14 cellular contexts compared by ENCODE assay signal in the genomic region with DNA sequence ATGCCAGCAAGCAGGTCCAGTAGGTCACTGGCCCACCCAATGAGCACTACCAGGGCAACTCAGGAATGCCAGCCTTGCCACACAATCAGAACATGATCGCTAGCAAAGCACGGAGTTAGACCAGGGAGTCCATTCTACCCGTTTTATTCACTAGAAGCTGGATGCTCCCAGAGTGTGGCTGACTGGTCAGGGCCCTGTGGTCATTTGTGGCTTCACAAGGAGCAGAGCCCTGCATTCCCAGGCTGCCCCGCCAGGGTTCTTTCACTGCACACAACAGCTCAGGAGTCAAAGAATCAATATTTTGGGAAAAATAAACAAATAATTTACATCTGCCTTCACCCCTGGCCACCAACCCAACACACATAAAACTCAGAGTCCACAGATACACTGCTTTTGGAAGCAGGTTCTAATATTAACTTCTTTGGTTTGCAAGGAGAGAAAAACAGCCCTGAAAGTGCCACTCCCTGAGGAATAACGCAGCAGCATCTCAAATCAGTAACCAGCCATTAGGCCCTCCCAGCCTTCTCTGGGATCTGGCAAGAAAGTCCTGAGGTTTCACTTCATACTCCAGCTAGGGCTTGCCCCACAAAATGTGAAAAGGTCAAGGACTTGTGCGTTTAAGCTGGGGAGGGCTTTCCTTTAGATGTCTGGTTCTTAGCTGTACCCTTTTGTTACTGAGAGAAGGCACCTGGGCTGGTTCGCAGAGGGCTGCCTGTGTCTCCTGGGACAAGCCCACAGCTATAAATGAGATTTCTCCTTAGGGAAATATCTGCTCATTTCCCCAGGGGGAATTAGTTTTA. TPM values are rescaled to one million over a fixed set of nuclear protein-coding genes. Genes with fewer than 3 reads are reported as not detected.
DNase-seq lines count a peak whose midpoint lies in the region; ATAC-seq and TF ChIP-seq lines count a peak whose summit lies in the region.
"Had no signal": no experiment of that assay in that cellular context is flagged by ENCODE, and none has a peak within 500 bp of the region (broad histone marks: within the 10 kb centered on the region; RNA-seq: fewer than 3 reads in every experiment).

No MANE protein-coding gene starts in this region.

- ATAC-seq in HG02623 (IDR thresholded peaks at IDR 0.05; ENCODE audit: unreplicated experiment) (no peak), SK-N-SH treated with all-trans-retinoic acid at 6 μM for 48 hours (no peak)
- ATAC-seq: gastrocnemius medialis had no signal

- H3K9me2 ChIP-seq in Karpas-422 (replicated peaks; ENCODE audit: insufficient read depth, low read length) (no peaks in the 10 kb centered on the region), PC-9 (ENCODE audit: insufficient read depth) (no peaks in the 10 kb centered on the region)

- CTCF ChIA-PET in PC-9 (lab: Charles Lee): no interaction called here

- peak overlapping the region; percentile 58 to 87 (median 69) for H3K4me2 ChIP-seq in BLaER1 treated with 17β-estradiol and CSF1 and Interleukin-3, amounts not matched to agents 10 nM and 100 nM
- H3K4me2 ChIP-seq in Karpas-422 (ENCODE audit: low read depth, low read length, poor library complexity, severe bottlenecking): peak overlapping the region; percentile 32
- H3K4me2 ChIP-seq in osteoblast (ENCODE audit: insufficient read depth, low read length): peak overlapping the region; percentile 9
- H3K4me2 ChIP-seq in PC-9: no peak overlapping the region

- TF ChIP-seq CTCF in coronary artery (IDR thresholded peaks at IDR 0.05): no peak
- TF ChIP-seq CTCF in osteoblast (IDR thresholded peaks at IDR 0.05; ENCODE audit: extremely low read depth, low read depth, low read length): no peak
- TF ChIP-seq CTCF in PC-9 (conservative IDR thresholded peaks at IDR 0.05): no peak

- no TSS peak for BruUV-seq in PC-9 (replicated peaks; lab: Mats Ljungman, UMichigan)

- H3K4me1 ChIP-seq in BLaER1 treated with 17β-estradiol and CSF1 and Interleukin-3, amounts not matched to agents 10 nM and 100 nM: peaks cover 71 to 97% (median 90%) of the 10 kb centered on the region in 10 experiments
- peaks cover 100% of the 10 kb centered on the region for H3K4me1 ChIP-seq in Karpas-422 (ENCODE audit: low read length)
- H3K4me1 ChIP-seq in osteoblast (ENCODE audit: insufficient read depth, low read length): peaks cover 46% of the 10 kb centered on the region
- H3K4me1 ChIP-seq in PC-9 (replicated peaks; ENCODE audit: insufficient read depth): peaks cover 31% of the 10 kb centered on the region

- H4K20me1 ChIP-seq in BLaER1 treated with 17β-estradiol and CSF1 and Interleukin-3, amounts not matched to agents 10 nM and 100 nM: peaks cover 53 to 100% (median 93%) of the 10 kb centered on the region in 11 experiments; a peak in 21 of 22 replicates
- peaks cover 90% of the 10 kb centered on the region for H4K20me1 ChIP-seq in Karpas-422 (ENCODE audit: insufficient read depth, low read depth, low read length)
- H4K20me1 ChIP-seq in osteoblast (ENCODE audit: insufficient read depth, low read length): peaks cover 50% of the 10 kb centered on the region
- H4K20me1 ChIP-seq in PC-9 (ENCODE audit: insufficient read depth): peaks cover 22% of the 10 kb centered on the region; the same call in 1 of the 2 replicates

- peak overlapping the region in 10 of 11 experiments; percentile 11 to 60 (median 39); a peak in 17 of 22 replicates for H3K27ac ChIP-seq in BLaER1 treated with 17β-estradiol and CSF1 and Interleukin-3, amounts not matched to agents 10 nM and 100 nM
- H3K27ac ChIP-seq in Karpas-422 (ENCODE audit: low read length): peak overlapping the region; percentile 66
- H3K27ac ChIP-seq in coronary artery: peak overlapping the region; percentile 48 to 50
- H3K27ac ChIP-seq in osteoblast (ENCODE audit: low read depth, low read length): no peak overlapping the region
- H3K27ac ChIP-seq in PC-9: no peak overlapping the region

- POLR2A ChIA-PET in PC-9 (lab: Charles Lee; ENCODE audit: unreplicated experiment): no interaction called here

- DNase-seq in Karpas-422 (no peak), coronary artery (ENCODE audit: low spot score) (no peak), osteoblast (ENCODE audit: insufficient read length, low spot score, missing footprints) (no peak), HuH-7 (ENCODE audit: low spot score) (no peak), PC-9 (no peak)
- DNase-seq: activated CD4-positive, CD25-positive, alpha-beta regulatory T cell; activated naive CD4-positive, alpha-beta T cell treated with anti-CD3 and anti-CD28 coated beads, Interleukin-2, amount 10 ng/mL, durations not matched to agents 7 days and 5 days; cortex of kidney; gastrocnemius medialis; NCI-H524 treated with DMSO at 0.1 percent for 48 hours; SHP77 treated with DMSO at 0.1 percent for 48 hours had no signal

- intact Hi-C loops in PC-9 (cut with micrococcal nuclease; ENCODE audit: unreplicated experiment): no loop called here

- H3K36me3 ChIP-seq in BLaER1 treated with 17β-estradiol and CSF1 and Interleukin-3, amounts not matched to agents 10 nM and 100 nM: peaks cover 5 to 30% (median 14%) of the 10 kb centered on the region in 11 experiments; a peak in 21 of 22 replicates
- H3K36me3 ChIP-seq in Karpas-422 (ENCODE audit: insufficient read depth, low read length) (peaks cover 31% of the 10 kb centered on the region; the same call in 1 of the 2 replicates), osteoblast (ENCODE audit: insufficient read depth, low read length) (peaks cover 5% of the 10 kb centered on the region), PC-9 (ENCODE audit: low read depth) (no peaks in the 10 kb centered on the region)

- no peak overlapping the region for H2AFZ ChIP-seq in Karpas-422 (ENCODE audit: low read length)
- no peak overlapping the region for H2AFZ ChIP-seq in osteoblast (ENCODE audit: low read length)
- no peak overlapping the region for H2AFZ ChIP-seq in PC-9

- H3K9ac ChIP-seq in BLaER1 treated with 17β-estradiol and CSF1 and Interleukin-3, amounts not matched to agents 10 nM and 100 nM: peak overlapping the region in 7 of 11 experiments; percentile 22 to 56 (median 43); a peak in 9 of 22 replicates
- H3K9ac ChIP-seq in Karpas-422 (ENCODE audit: low read length): peak overlapping the region; percentile 23; the same call in 1 of the 2 replicates

- peak overlapping the region in 1 of 10 experiments; percentile 33; a peak in 1 of 20 replicates for H3K4me3 ChIP-seq in BLaER1 treated with 17β-estradiol and CSF1 and Interleukin-3, amounts not matched to agents 10 nM and 100 nM
- no peak overlapping the region for H3K4me3 ChIP-seq in Karpas-422 (ENCODE audit: low read length)
- no peak overlapping the region for H3K4me3 ChIP-seq in coronary artery
- no peak overlapping the region for H3K4me3 ChIP-seq in osteoblast (ENCODE audit: insufficient read depth, low read length)
- no peak overlapping the region for H3K4me3 ChIP-seq in PC-9
- H3K4me3 ChIP-seq: gastrocnemius medialis had no signal

- peaks cover 12% of the 10 kb centered on the region for H3F3A ChIP-seq in PC-9 (ENCODE audit: insufficient read depth, low read depth)

- H3K79me2 ChIP-seq in Karpas-422 (ENCODE audit: low read length) (peaks cover 99% of the 10 kb centered on the region), osteoblast (ENCODE audit: insufficient read depth, low read length) (peaks cover 99% of the 10 kb centered on the region), PC-9 (ENCODE audit: low read depth) (peaks cover 86% of the 10 kb centered on the region)

- no peaks in the 10 kb centered on the region for H3K9me3 ChIP-seq in BLaER1 treated with 17β-estradiol and CSF1 and Interleukin-3, amounts not matched to agents 10 nM and 100 nM (replicated peaks in 1 of 11)
- no peaks in the 10 kb centered on the region for H3K9me3 ChIP-seq in Karpas-422 (ENCODE audit: low read length)
- H3K9me3 ChIP-seq in osteoblast (ENCODE audit: low read depth, low read length): no peaks in the 10 kb centered on the region
- no peaks in the 10 kb centered on the region for H3K9me3 ChIP-seq in PC-9 (ENCODE audit: insufficient read depth, low read depth)
- H3K9me3 ChIP-seq: gastrocnemius medialis had no signal

- no peaks in the 10 kb centered on the region for H3K27me3 ChIP-seq in BLaER1 treated with 17β-estradiol and CSF1 and Interleukin-3, amounts not matched to agents 10 nM and 100 nM
- H3K27me3 ChIP-seq in Karpas-422 (ENCODE audit: low read length): no peaks in the 10 kb centered on the region
- H3K27me3 ChIP-seq in osteoblast (ENCODE audit: insufficient read depth, low read length): no peaks in the 10 kb centered on the region
- H3K27me3 ChIP-seq in PC-9 (ENCODE audit: insufficient read depth, low read depth): no peaks in the 10 kb centered on the region
- H3K27me3 ChIP-seq: gastrocnemius medialis had no signal

TF ChIP-seq in SK-N-SH treated with all-trans-retinoic acid at 6 μM for 48 hours, 23 proteins besides CTCF, POLR2A, EP300 and RAD21:
- TF ChIP-seq ZFP3 (CRISPR knock-in tag; IDR thresholded peaks at IDR 0.05): no peak
- TF ChIP-seq, protein P1, sequence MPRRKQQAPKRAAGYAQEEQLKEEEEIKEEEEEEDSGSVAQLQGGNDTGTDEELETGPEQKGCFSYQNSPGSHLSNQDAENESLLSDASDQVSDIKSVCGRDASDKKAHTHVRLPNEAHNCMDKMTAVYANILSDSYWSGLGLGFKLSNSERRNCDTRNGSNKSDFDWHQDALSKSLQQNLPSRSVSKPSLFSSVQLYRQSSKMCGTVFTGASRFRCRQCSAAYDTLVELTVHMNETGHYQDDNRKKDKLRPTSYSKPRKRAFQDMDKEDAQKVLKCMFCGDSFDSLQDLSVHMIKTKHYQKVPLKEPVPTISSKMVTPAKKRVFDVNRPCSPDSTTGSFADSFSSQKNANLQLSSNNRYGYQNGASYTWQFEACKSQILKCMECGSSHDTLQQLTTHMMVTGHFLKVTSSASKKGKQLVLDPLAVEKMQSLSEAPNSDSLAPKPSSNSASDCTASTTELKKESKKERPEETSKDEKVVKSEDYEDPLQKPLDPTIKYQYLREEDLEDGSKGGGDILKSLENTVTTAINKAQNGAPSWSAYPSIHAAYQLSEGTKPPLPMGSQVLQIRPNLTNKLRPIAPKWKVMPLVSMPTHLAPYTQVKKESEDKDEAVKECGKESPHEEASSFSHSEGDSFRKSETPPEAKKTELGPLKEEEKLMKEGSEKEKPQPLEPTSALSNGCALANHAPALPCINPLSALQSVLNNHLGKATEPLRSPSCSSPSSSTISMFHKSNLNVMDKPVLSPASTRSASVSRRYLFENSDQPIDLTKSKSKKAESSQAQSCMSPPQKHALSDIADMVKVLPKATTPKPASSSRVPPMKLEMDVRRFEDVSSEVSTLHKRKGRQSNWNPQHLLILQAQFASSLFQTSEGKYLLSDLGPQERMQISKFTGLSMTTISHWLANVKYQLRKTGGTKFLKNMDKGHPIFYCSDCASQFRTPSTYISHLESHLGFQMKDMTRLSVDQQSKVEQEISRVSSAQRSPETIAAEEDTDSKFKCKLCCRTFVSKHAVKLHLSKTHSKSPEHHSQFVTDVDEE (CRISPR knock-in tag; IDR thresholded peaks at IDR 0.05): no peak

RNA-seq across cellular contexts. Expression of gene SIAH2, which starts 16.0 kb away (rescaled TPM):
- 160 and 323 TPM in 2 replicates for total RNA-seq in Karpas-422 (2014; rRNA removed; shearing (Covaris generic); ENCODE audit: low replicate concordance)
- 35.7 and 36.2 TPM in 2 replicates for total RNA-seq in osteoblast
- 19.4 and 20.3 TPM in 2 replicates for total RNA-seq in PC-9 (2021)

RNA-seq across cellular contexts. Expression of gene ERICH6, which starts 43.3 kb away (rescaled TPM):
- 0.22 TPM in 1 of 2 replicates, not detected in the other for total RNA-seq in Karpas-422 (2014; rRNA removed; shearing (Covaris generic); ENCODE audit: low replicate concordance)
- total RNA-seq in osteoblast (under 0.01 and 0.29 TPM in 2 replicates), PC-9 (2021) (not detected in 2 replicates)
- total RNA-seq: gastrocnemius medialis had no signal

Comparison
In these comparisons a context has a peak if more than half of its experiments do, and no peak if none do; other contexts are left out.
1. H3K27ac ChIP-seq: peak in BLaER1 treated with 17β-estradiol and CSF1 and Interleukin-3, amounts not matched to agents 10 nM and 100 nM (10 of 11), Karpas-422 (single experiment) and coronary artery (2 of 2); none in osteoblast (single experiment) and PC-9 (single experiment).